In genomic region chr2:101753720-101754490, GRCh38 we compare ENCODE assay signal across 1 cellular context.
TF ChIP-seq lines count a peak whose summit lies in the region.

No MANE protein-coding gene starts in this region.

TF ChIP-seq in GM23338, 12 proteins besides CTCF, POLR2A, EP300 and RAD21 (continued from another document):
- TF ChIP-seq REST (IDR thresholded peaks at IDR 0.05; ENCODE audit: unreplicated experiment) (no peak), ETS1 (IDR thresholded peaks at IDR 0.05) (no peak), EZH2 (IDR thresholded peaks at IDR 0.05; ENCODE audit: low read depth, unreplicated experiment) (no peak)
TF ChIP-seq in GM23338: peak in this region for 0.
